In genomic region chr22:38936562-38936961, GRCh38 we compare ENCODE assay signal across 1 cellular context.
TF ChIP-seq lines count a peak whose summit lies in the region.

No MANE protein-coding gene starts in this region.

TF ChIP-seq in HepG2, 621 proteins besides CTCF, POLR2A, EP300 and RAD21:
- TF ChIP-seq ZNF776 (CRISPR knock-in tag; IDR thresholded peaks at IDR 0.05) (0 out of 2 replicates have a peak, but pooled peaks have one; percentile 32), MNT (IDR thresholded peaks at IDR 0.05) (peak; percentile 75), PRDM4 (CRISPR knock-in tag; IDR thresholded peaks at IDR 0.05; ENCODE audit: borderline replicate concordance) (no peak), SALL1 (CRISPR knock-in tag; IDR thresholded peaks at IDR 0.05) (0 out of 2 replicates have a peak, but pooled peaks have one; percentile 21), ZNF225 (CRISPR knock-in tag; IDR thresholded peaks at IDR 0.05) (0 out of 2 replicates have a peak, but pooled peaks have one; percentile 39), ZNF687 (CRISPR knock-in tag; IDR thresholded peaks at IDR 0.05) (0 out of 2 replicates have a peak, but pooled peaks have one; percentile 21), ZFP36L2 (CRISPR knock-in tag; IDR thresholded peaks at IDR 0.05) (no peak)
